ENCODE assay signal across 13 cellular contexts in genomic region chr9:120974181-120974580, GRCh38.
"Had no signal": no experiment of that assay in that cellular context is flagged by ENCODE, and none has a peak within 500 bp of the region (broad histone marks: within the 10 kb centered on the region; RNA-seq: fewer than 3 reads in every experiment).

No MANE protein-coding gene starts in this region.

- ATAC-seq: natural killer cell treated with Interleukin-12 subunit alpha and Interleukin-12 subunit beta and Interleukin-15 and Interleukin-18, amount 100 ng/mL, for 72 hours had no signal

- H3K27ac ChIP-seq: stomach had no signal

- H3K4me3 ChIP-seq: lung, stomach had no signal

- DNase-seq: activated CD4-positive, alpha-beta T cell treated with anti-CD3 and anti-CD28 coated beads for 1 hour; activated CD4-positive, alpha-beta T cell treated with anti-CD3 and anti-CD28 coated beads, Interleukin-2, amount 50 U/mL, for 48 hours; activated naive CD4-positive, alpha-beta T cell; caudate nucleus; cortex of kidney; effector CD8-positive, alpha-beta T cell; hypothalamus; left cardiac atrium; stimulated activated CD4-positive, alpha-beta T cell treated with anti-CD3 and anti-CD28 coated beads, Interleukin-4, amount 100 ng/mL, for 1 hour; stomach; T-helper 9 cell had no signal

- H3K36me3 Mint-ChIP-seq: natural killer cell treated with Interleukin-12 subunit alpha and Interleukin-12 subunit beta and Interleukin-15 and Interleukin-18, amount 100 ng/mL, for 72 hours had no signal

- H3K27me3 ChIP-seq: stomach had no signal

- H3K9me3 Mint-ChIP-seq: natural killer cell treated with Interleukin-12 subunit alpha and Interleukin-12 subunit beta and Interleukin-15 and Interleukin-18, amount 100 ng/mL, for 72 hours had no signal

- H3K4me3 Mint-ChIP-seq: natural killer cell treated with Interleukin-12 subunit alpha and Interleukin-12 subunit beta and Interleukin-15 and Interleukin-18, amount 100 ng/mL, for 72 hours had no signal

- H3K9me3 ChIP-seq: stomach had no signal

- H3K27me3 Mint-ChIP-seq: natural killer cell treated with Interleukin-12 subunit alpha and Interleukin-12 subunit beta and Interleukin-15 and Interleukin-18, amount 100 ng/mL, for 72 hours had no signal
